Comparison of ENCODE assay signal across 8 cellular contexts in the genomic region with DNA sequence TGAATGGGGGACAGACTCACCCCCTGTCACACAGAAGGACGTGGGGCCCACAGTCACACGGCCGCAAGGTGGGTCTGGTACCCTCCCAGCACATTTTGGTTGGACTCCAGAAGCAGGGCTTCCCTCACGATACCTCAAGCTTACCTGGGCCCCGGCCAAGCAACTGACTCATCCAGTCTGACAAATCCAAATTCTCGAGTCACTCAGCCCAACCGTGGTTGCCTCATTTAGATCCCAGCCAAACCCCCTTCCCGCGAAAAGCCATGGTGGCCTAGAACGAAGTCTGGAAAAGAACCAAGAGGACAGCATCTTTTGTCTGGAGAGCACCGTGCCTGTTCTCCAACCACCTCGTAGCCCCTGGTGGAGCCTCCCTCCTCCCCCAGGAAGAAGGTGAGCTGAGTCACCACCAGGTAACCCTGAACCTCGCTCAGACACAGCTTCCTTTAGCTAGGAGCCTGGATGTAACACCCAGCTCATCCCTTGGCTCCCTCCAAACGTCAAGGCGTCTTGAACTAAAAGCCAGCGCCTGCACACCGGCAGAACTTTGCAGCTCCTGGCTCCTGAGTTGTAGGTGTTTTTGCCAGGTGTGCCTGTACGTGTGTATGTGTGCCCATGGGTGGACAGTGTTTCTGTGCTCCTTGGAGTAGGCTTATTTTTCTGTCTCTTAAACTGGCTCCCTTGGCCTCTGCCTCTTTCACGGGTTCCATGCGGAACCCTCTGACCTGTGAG.
DNase-seq lines count a peak whose midpoint lies in the region; ATAC-seq and TF ChIP-seq lines count a peak whose summit lies in the region.

No MANE protein-coding gene starts in this region.

- no peak overlapping the region for H3K9ac ChIP-seq in neural progenitor cell

- CTCF ChIA-PET in CD8-positive, alpha-beta T cell (lab: Charles Lee) = interaction anchor here (0.5 kb wide), 1 partner anchor 111 kb away, joined by 3 read pairs; no protein-coding TSS in a partner anchor
- CTCF ChIA-PET in naive thymus-derived CD4-positive, alpha-beta T cell (lab: Charles Lee) = interaction anchor here (0.7 kb wide), 1 partner anchor 22 kb away, joined by 3 read pairs; no protein-coding TSS in a partner anchor

- no peak for ATAC-seq in CD8-positive, alpha-beta T cell
- no peak for ATAC-seq in GM18861 (IDR thresholded peaks at IDR 0.05; ENCODE audit: unreplicated experiment)
- no peak for ATAC-seq in naive thymus-derived CD4-positive, alpha-beta T cell

- H3K4me3 ChIP-seq in CD8-positive, alpha-beta T cell (ENCODE audit: low read depth, low read length) = no peak overlapping the region
- H3K4me3 ChIP-seq in choroid plexus epithelial cell (ENCODE audit: low read depth, low read length) (no peak overlapping the region), neural progenitor cell (no peak overlapping the region)
- no peak overlapping the region for H3K4me3 ChIP-seq in naive thymus-derived CD4-positive, alpha-beta T cell (ENCODE audit: low read length)

- peaks cover 52% of the 10 kb centered on the region for H3K79me2 ChIP-seq in neural progenitor cell (ENCODE audit: low read depth)

- H3K27ac Mint-ChIP-seq in CD8-positive, alpha-beta T cell = peak overlapping the region; percentile 96
- H3K27ac Mint-ChIP-seq in neural progenitor cell = peak overlapping the region; percentile 53
- peak overlapping the region in 3 of 9 donors; percentile 12 to 80 (median 21) for H3K27ac Mint-ChIP-seq in naive thymus-derived CD4-positive, alpha-beta T cell

- H4K20me1 ChIP-seq in neural progenitor cell (ENCODE audit: low read depth) = peaks cover 54% of the 10 kb centered on the region

- H3K27me3 Mint-ChIP-seq in CD8-positive, alpha-beta T cell (ENCODE audit: low read depth) = no peaks in the 10 kb centered on the region
- H3K27me3 Mint-ChIP-seq in neural progenitor cell (ENCODE audit: insufficient read depth, low read depth) = peaks cover 5% of the 10 kb centered on the region
- no peaks in the 10 kb centered on the region for H3K27me3 Mint-ChIP-seq in naive thymus-derived CD4-positive, alpha-beta T cell

- H3K36me3 Mint-ChIP-seq in CD8-positive, alpha-beta T cell = peaks cover 9% of the 10 kb centered on the region
- peaks cover 10% of the 10 kb centered on the region for H3K36me3 Mint-ChIP-seq in neural progenitor cell
- H3K36me3 Mint-ChIP-seq in naive thymus-derived CD4-positive, alpha-beta T cell = peaks cover 0 to 12% (median 5%) of the 10 kb centered on the region in 5 donors

- H2AFZ ChIP-seq in neural progenitor cell (replicated peaks) = no peak overlapping the region

- no peaks in the 10 kb centered on the region for H3K27me3 ChIP-seq in CD8-positive, alpha-beta T cell (ENCODE audit: insufficient read depth, low read length)
- H3K27me3 ChIP-seq in neural progenitor cell = no peaks in the 10 kb centered on the region
- no peaks in the 10 kb centered on the region for H3K27me3 ChIP-seq in naive thymus-derived CD4-positive, alpha-beta T cell (ENCODE audit: control insufficient read depth in 2 of 2, insufficient read depth in 2 of 2, low read length in 2 of 2)

- H3K4me1 Mint-ChIP-seq in CD8-positive, alpha-beta T cell (ENCODE audit: low read depth) = peaks cover 67% of the 10 kb centered on the region
- peaks cover 26% of the 10 kb centered on the region for H3K4me1 Mint-ChIP-seq in neural progenitor cell
- H3K4me1 Mint-ChIP-seq in naive thymus-derived CD4-positive, alpha-beta T cell = peaks cover 28 to 72% (median 39%) of the 10 kb centered on the region in 7 donors

- no peaks in the 10 kb centered on the region for H3K9me3 ChIP-seq in CD8-positive, alpha-beta T cell (ENCODE audit: low read length)
- no peaks in the 10 kb centered on the region for H3K9me3 ChIP-seq in neural progenitor cell (ENCODE audit: low read depth)
- no peaks in the 10 kb centered on the region for H3K9me3 ChIP-seq in naive thymus-derived CD4-positive, alpha-beta T cell (ENCODE audit: control insufficient read depth in 2 of 3, low read length in 3 of 3)

- intact Hi-C loops in CD8-positive, alpha-beta T cell (cut with DNase I, micrococcal nuclease) = loop anchor here (5.0 to 10.0 kb wide), 6 partner anchors 51 to 1131 kb away; a partner anchor contains a TSS
- intact Hi-C loops in naive thymus-derived CD4-positive, alpha-beta T cell (cut with micrococcal nuclease) = loop anchor here (1.0 to 5.0 kb wide), 3 partner anchors 51 to 194 kb away; no protein-coding TSS in a partner anchor

- no peak for TF ChIP-seq CTCF in CD8-positive, alpha-beta T cell (IDR thresholded peaks at IDR 0.05)
- TF ChIP-seq CTCF in choroid plexus epithelial cell (conservative IDR thresholded peaks at IDR 0.05; ENCODE audit: low read depth, low read length) (no peak), neural progenitor cell (IDR thresholded peaks at IDR 0.05) (no peak)

- peak in 3 of 7 experiments; percentile 22 to 43 (median 31) for DNase-seq in CD8-positive, alpha-beta T cell
- peak; percentile 95 for DNase-seq in M059J (ENCODE audit: low read depth)
- DNase-seq in choroid plexus epithelial cell (ENCODE audit: low read depth) = peak; percentile 49
- no peak for DNase-seq in neural progenitor cell (ENCODE audit: low spot score)
- DNase-seq in GDM1 (lab: John Stamatoyannopoulos, UW) = no peak
- no peak for DNase-seq in DMS153 (lab: John Stamatoyannopoulos, UW)
- no peak for DNase-seq in naive thymus-derived CD4-positive, alpha-beta T cell

- no peaks in the 10 kb centered on the region for H3K9me3 Mint-ChIP-seq in CD8-positive, alpha-beta T cell
- H3K9me3 Mint-ChIP-seq in neural progenitor cell = peaks cover 12% of the 10 kb centered on the region
- H3K9me3 Mint-ChIP-seq in naive thymus-derived CD4-positive, alpha-beta T cell = no peaks in the 10 kb centered on the region

- POLR2A ChIA-PET in CD8-positive, alpha-beta T cell (lab: Charles Lee) = no interaction called here
- POLR2A ChIA-PET in naive thymus-derived CD4-positive, alpha-beta T cell (lab: Charles Lee) = no interaction called here

- peaks cover 58% of the 10 kb centered on the region for H3K4me1 ChIP-seq in CD8-positive, alpha-beta T cell (ENCODE audit: insufficient read depth, low read length)
- H3K4me1 ChIP-seq in neural progenitor cell = no peaks in the 10 kb centered on the region
- H3K4me1 ChIP-seq in naive thymus-derived CD4-positive, alpha-beta T cell (ENCODE audit: control insufficient read depth in 2 of 2, insufficient read depth in 2 of 2, low read length in 2 of 2) = peaks cover 7 to 73% of the 10 kb centered on the region in 2 donors

- H3F3A ChIP-seq in neural progenitor cell (ENCODE audit: low read depth) = no peaks in the 10 kb centered on the region

- no peaks in the 10 kb centered on the region for H3K36me3 ChIP-seq in CD8-positive, alpha-beta T cell (ENCODE audit: insufficient read depth, low read length)
- H3K36me3 ChIP-seq in neural progenitor cell = no peaks in the 10 kb centered on the region
- no peaks in the 10 kb centered on the region for H3K36me3 ChIP-seq in naive thymus-derived CD4-positive, alpha-beta T cell (ENCODE audit: control insufficient read depth in 2 of 3, insufficient read depth in 3 of 3, low read length in 3 of 3)

- H3K27ac ChIP-seq in CD8-positive, alpha-beta T cell (ENCODE audit: low read depth, low read length) = peak overlapping the region; percentile 54
- H3K27ac ChIP-seq in neural progenitor cell = no peak overlapping the region
- no peak overlapping the region for H3K27ac ChIP-seq in naive thymus-derived CD4-positive, alpha-beta T cell (ENCODE audit: low read depth, low read length)

- H3K4me2 ChIP-seq in neural progenitor cell = no peak overlapping the region

- H3K4me3 Mint-ChIP-seq in CD8-positive, alpha-beta T cell = no peak overlapping the region
- H3K4me3 Mint-ChIP-seq in neural progenitor cell = no peak overlapping the region
- H3K4me3 Mint-ChIP-seq in naive thymus-derived CD4-positive, alpha-beta T cell = peak overlapping the region in 2 of 10 donors; percentile 14 to 32

Comparison
In these comparisons a context has a peak if more than half of its experiments do, and no peak if none do; other contexts are left out.
1. DNase-seq: peak in M059J (single experiment) and choroid plexus epithelial cell (single experiment); none in neural progenitor cell (single experiment), GDM1 (single experiment), DMS153 (single experiment) and naive thymus-derived CD4-positive, alpha-beta T cell (0 of 9).